In genomic region chr12:6437586-6437985, GRCh38 we compare ENCODE assay signal across 29 cellular contexts. TPM values are rescaled to one million over a fixed set of nuclear protein-coding genes. Genes with fewer than 3 reads are reported as not detected.
A peak's percentile ranks its signal among the peaks of the same experiment; 100 is the strongest.
DNase-seq lines count a peak whose midpoint lies in the region; ATAC-seq lines count a peak whose summit lies in the region.
"Had no signal": no experiment of that assay in that cellular context is flagged by ENCODE, and none has a peak within 500 bp of the region (broad histone marks: within the 10 kb centered on the region; RNA-seq: fewer than 3 reads in every experiment).

No MANE protein-coding gene starts in this region.

- peak; percentile 12 for DNase-seq in activated T-cell treated with anti-CD3 and anti-CD28 coated beads, Interleukin-2, amount 50 U/mL, for 24 hours
- no peak for DNase-seq in activated T-cell treated with anti-CD3 and anti-CD28 coated beads, Interleukin-2, amount 50 U/mL, for 72 hours
- DNase-seq in activated naive CD8-positive, alpha-beta T cell treated with anti-CD3 and anti-CD28 coated beads for 36 hours: no peak
- DNase-seq in stimulated activated naive B cell treated with anti-CD40 and anti-IgM and Interleukin-4, amounts not matched to agents 10 μg/mL and 1 μg/mL and 100 μg/mL, for 72 hours: no peak
- DNase-seq in GF-D8 (lab: John Stamatoyannopoulos, UW) (no peak), NCI-H1930 (lab: John Stamatoyannopoulos, UW) (no peak)
- DNase-seq: activated B cell treated with CpG ODN at 0.5 μM for 24 hours; activated CD4-positive, alpha-beta T cell treated with anti-CD3 and anti-CD28 coated beads, Interleukin-2, amount 50 U/mL, for 48 hours; activated naive CD4-positive, alpha-beta T cell; amygdala; brain microvascular endothelial cell; CD4-positive, alpha-beta memory T cell; DND-41; esophagus squamous epithelium; foreskin keratinocyte; heart right ventricle; Kasumi-1; midbrain; naive B cell; NCI-H1417; NCI-H2029 treated with DMSO at 0.1 percent for 48 hours; NCI-H2227 treated with DMSO at 0.1 percent for 48 hours; NCI-H526; right cardiac atrium; stimulated activated CD4-positive, alpha-beta T cell treated with anti-CD3 and anti-CD28 coated beads, Interleukin-2, amount 100 ng/mL, for 24 hours; stimulated activated CD8-positive, alpha-beta memory T cell treated with anti-CD3 and anti-CD28 coated beads, Interleukin-4, amount 100 ng/mL, for 48 hours had no signal

- peak overlapping the region; percentile 63 for H3K27ac Mint-ChIP-seq in activated T-cell treated with anti-CD3 and anti-CD28 coated beads, Interleukin-2, amount 50 U/mL, for 24 hours
- no peak overlapping the region for H3K27ac Mint-ChIP-seq in activated T-cell treated with anti-CD3 and anti-CD28 coated beads, Interleukin-2, amount 50 U/mL, for 72 hours
- H3K27ac Mint-ChIP-seq in activated naive CD8-positive, alpha-beta T cell treated with anti-CD3 and anti-CD28 coated beads for 36 hours: peak overlapping the region; percentile 84
- peak overlapping the region; percentile 20 for H3K27ac Mint-ChIP-seq in stimulated activated naive B cell treated with anti-CD40 and anti-IgM and Interleukin-4, amounts not matched to agents 10 μg/mL and 1 μg/mL and 100 μg/mL, for 72 hours
- H3K27ac Mint-ChIP-seq: activated B cell treated with CpG ODN at 0.5 μM for 24 hours had no signal

- H3K27me3 Mint-ChIP-seq in activated T-cell treated with anti-CD3 and anti-CD28 coated beads, Interleukin-2, amount 50 U/mL, for 24 hours: no peaks in the 10 kb centered on the region
- H3K27me3 Mint-ChIP-seq in activated T-cell treated with anti-CD3 and anti-CD28 coated beads, Interleukin-2, amount 50 U/mL, for 72 hours (ENCODE audit: low read depth): no peaks in the 10 kb centered on the region
- H3K27me3 Mint-ChIP-seq in activated naive CD8-positive, alpha-beta T cell treated with anti-CD3 and anti-CD28 coated beads for 36 hours: no peaks in the 10 kb centered on the region
- H3K27me3 Mint-ChIP-seq in stimulated activated naive B cell treated with anti-CD40 and anti-IgM and Interleukin-4, amounts not matched to agents 10 μg/mL and 1 μg/mL and 100 μg/mL, for 72 hours: no peaks in the 10 kb centered on the region
- H3K27me3 Mint-ChIP-seq: activated B cell treated with CpG ODN at 0.5 μM for 24 hours; CD4-positive, alpha-beta memory T cell; naive B cell had no signal

- no peaks in the 10 kb centered on the region for H3K36me3 Mint-ChIP-seq in activated T-cell treated with anti-CD3 and anti-CD28 coated beads, Interleukin-2, amount 50 U/mL, for 24 hours (ENCODE audit: low read depth)
- peaks cover 0 to 2% of the 10 kb centered on the region in 2 donors for H3K36me3 Mint-ChIP-seq in activated T-cell treated with anti-CD3 and anti-CD28 coated beads, Interleukin-2, amount 50 U/mL, for 72 hours (ENCODE audit: insufficient read depth in 2 of 2)
- peaks cover 18% of the 10 kb centered on the region for H3K36me3 Mint-ChIP-seq in activated naive CD8-positive, alpha-beta T cell treated with anti-CD3 and anti-CD28 coated beads for 36 hours
- H3K36me3 Mint-ChIP-seq in stimulated activated naive B cell treated with anti-CD40 and anti-IgM and Interleukin-4, amounts not matched to agents 10 μg/mL and 1 μg/mL and 100 μg/mL, for 72 hours: peaks cover 11% of the 10 kb centered on the region in 2 donors
- H3K36me3 Mint-ChIP-seq: CD4-positive, alpha-beta memory T cell; naive B cell had no signal

- peaks cover 76% of the 10 kb centered on the region for H3K4me1 Mint-ChIP-seq in activated T-cell treated with anti-CD3 and anti-CD28 coated beads, Interleukin-2, amount 50 U/mL, for 24 hours (ENCODE audit: low read depth)
- H3K4me1 Mint-ChIP-seq in activated T-cell treated with anti-CD3 and anti-CD28 coated beads, Interleukin-2, amount 50 U/mL, for 72 hours (ENCODE audit: low read depth): peaks cover 84% of the 10 kb centered on the region
- peaks cover 76% of the 10 kb centered on the region for H3K4me1 Mint-ChIP-seq in activated naive CD8-positive, alpha-beta T cell treated with anti-CD3 and anti-CD28 coated beads for 36 hours
- H3K4me1 Mint-ChIP-seq in stimulated activated naive B cell treated with anti-CD40 and anti-IgM and Interleukin-4, amounts not matched to agents 10 μg/mL and 1 μg/mL and 100 μg/mL, for 72 hours: peaks cover 20 to 40% of the 10 kb centered on the region in 2 donors

- ATAC-seq in activated T-cell treated with anti-CD3 and anti-CD28 coated beads, Interleukin-2, amount 50 U/mL, for 72 hours (replicated peaks in 1 of 2): no peak
- ATAC-seq in stimulated activated naive B cell treated with anti-CD40 and anti-IgM and Interleukin-4, amounts not matched to agents 10 μg/mL and 1 μg/mL and 100 μg/mL, for 72 hours (replicated peaks): no peak
- ATAC-seq: foreskin keratinocyte, heart right ventricle, right cardiac atrium had no signal

- H3K9me3 Mint-ChIP-seq in activated T-cell treated with anti-CD3 and anti-CD28 coated beads, Interleukin-2, amount 50 U/mL, for 24 hours: no peaks in the 10 kb centered on the region
- no peaks in the 10 kb centered on the region for H3K9me3 Mint-ChIP-seq in activated T-cell treated with anti-CD3 and anti-CD28 coated beads, Interleukin-2, amount 50 U/mL, for 72 hours
- H3K9me3 Mint-ChIP-seq in activated naive CD8-positive, alpha-beta T cell treated with anti-CD3 and anti-CD28 coated beads for 36 hours: peaks cover 2% of the 10 kb centered on the region
- no peaks in the 10 kb centered on the region for H3K9me3 Mint-ChIP-seq in stimulated activated naive B cell treated with anti-CD40 and anti-IgM and Interleukin-4, amounts not matched to agents 10 μg/mL and 1 μg/mL and 100 μg/mL, for 72 hours
- H3K9me3 Mint-ChIP-seq: activated B cell treated with CpG ODN at 0.5 μM for 24 hours; CD4-positive, alpha-beta memory T cell; naive B cell had no signal

- no peak overlapping the region for H3K4me3 Mint-ChIP-seq in activated T-cell treated with anti-CD3 and anti-CD28 coated beads, Interleukin-2, amount 50 U/mL, for 24 hours
- no peak overlapping the region for H3K4me3 Mint-ChIP-seq in activated T-cell treated with anti-CD3 and anti-CD28 coated beads, Interleukin-2, amount 50 U/mL, for 72 hours
- no peak overlapping the region for H3K4me3 Mint-ChIP-seq in activated naive CD8-positive, alpha-beta T cell treated with anti-CD3 and anti-CD28 coated beads for 36 hours
- no peak overlapping the region for H3K4me3 Mint-ChIP-seq in stimulated activated naive B cell treated with anti-CD40 and anti-IgM and Interleukin-4, amounts not matched to agents 10 μg/mL and 1 μg/mL and 100 μg/mL, for 72 hours
- H3K4me3 Mint-ChIP-seq: activated B cell treated with CpG ODN at 0.5 μM for 24 hours; CD4-positive, alpha-beta memory T cell; naive B cell had no signal

RNA-seq across cellular contexts. Expression of gene CD27, which starts 7.2 kb away (rescaled TPM):
- 10 to 100 TPM; 53.1 to 90.5 TPM for total RNA-seq in activated T-cell treated with anti-CD3 and anti-CD28 coated beads, Interleukin-2, amount 50 U/mL, for 72 hours
- total RNA-seq in activated naive CD8-positive, alpha-beta T cell treated with anti-CD3 and anti-CD28 coated beads for 36 hours: 100 to 1,000 TPM; 175 to 181 TPM
- total RNA-seq: cerebellum, dermis microvascular lymphatic vessel endothelial cell, foreskin keratinocyte, kidney epithelial cell had no signal

RNA-seq across cellular contexts. Expression of gene TAPBPL, which starts 14.3 kb away (rescaled TPM):
- 10 to 100 TPM; 26.0 to 29.6 TPM for total RNA-seq in activated T-cell treated with anti-CD3 and anti-CD28 coated beads, Interleukin-2, amount 50 U/mL, for 72 hours
- total RNA-seq in activated naive CD8-positive, alpha-beta T cell treated with anti-CD3 and anti-CD28 coated beads for 36 hours: 10 to 100 TPM; 23.7 to 26.6 TPM

RNA-seq across cellular contexts. Expression of gene VAMP1, which starts 32.9 kb away (rescaled TPM):
- 10 to 100 TPM; 51.2 to 53.1 TPM for total RNA-seq in activated T-cell treated with anti-CD3 and anti-CD28 coated beads, Interleukin-2, amount 50 U/mL, for 72 hours
- total RNA-seq in activated naive CD8-positive, alpha-beta T cell treated with anti-CD3 and anti-CD28 coated beads for 36 hours: 10 to 100 TPM; 34.8 to 35.7 TPM

RNA-seq across cellular contexts. Expression of gene LTBR, which starts 53.6 kb away (rescaled TPM):
- total RNA-seq in activated T-cell treated with anti-CD3 and anti-CD28 coated beads, Interleukin-2, amount 50 U/mL, for 72 hours: 1 to 10 TPM; 1.3 to 1.9 TPM
- total RNA-seq in activated naive CD8-positive, alpha-beta T cell treated with anti-CD3 and anti-CD28 coated beads for 36 hours: 1 to 10 TPM; 1.1 to 1.5 TPM

RNA-seq across cellular contexts. Expression of gene MRPL51, which starts 55.5 kb away (rescaled TPM):
- 100 to 1,000 TPM; 170 to 179 TPM for total RNA-seq in activated T-cell treated with anti-CD3 and anti-CD28 coated beads, Interleukin-2, amount 50 U/mL, for 72 hours
- total RNA-seq in activated naive CD8-positive, alpha-beta T cell treated with anti-CD3 and anti-CD28 coated beads for 36 hours: 100 to 1,000 TPM; 311 to 312 TPM
